Comparison of ENCODE assay signal across 1 cellular context in the genomic region with DNA sequence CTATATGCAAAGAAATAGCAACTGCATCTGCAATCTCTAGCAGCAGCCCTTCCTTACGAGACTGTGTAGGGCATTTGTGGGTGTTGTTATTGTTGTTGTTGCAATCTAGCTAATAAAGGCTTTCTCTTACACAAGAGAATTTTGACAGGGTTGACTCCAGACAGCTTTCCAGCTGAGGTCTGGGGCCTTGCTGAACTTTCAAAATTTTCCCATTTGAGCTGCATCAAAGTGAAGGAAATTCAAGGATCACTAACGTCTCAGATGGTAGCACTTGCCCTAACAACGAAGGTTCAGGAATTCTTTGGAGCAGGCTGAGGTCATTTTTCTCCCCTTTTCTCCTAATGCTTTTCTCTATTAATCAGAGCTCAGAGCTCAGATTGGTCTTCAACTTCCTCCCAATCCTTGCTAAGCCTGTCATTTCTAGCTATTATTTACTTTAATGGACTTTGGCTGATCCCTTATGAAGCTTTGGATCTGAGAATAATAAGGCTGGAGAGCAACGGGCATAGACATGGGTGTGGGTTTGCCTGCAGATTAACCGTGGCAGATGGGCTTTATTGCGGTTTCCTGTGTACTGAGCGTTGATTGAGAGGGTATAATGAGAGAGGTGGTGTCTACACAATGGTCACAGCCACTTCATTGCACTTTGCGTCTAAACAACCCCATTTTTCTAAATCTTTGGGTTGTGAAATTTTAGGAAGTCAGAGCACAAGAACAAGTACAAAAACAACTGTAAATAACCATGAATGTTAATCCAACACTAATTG.
TF ChIP-seq lines count a peak whose summit lies in the region.

No MANE protein-coding gene starts in this region.

TF ChIP-seq in SK-N-SH treated with all-trans-retinoic acid at 6 μM for 48 hours, 23 proteins besides CTCF, POLR2A, EP300 and RAD21 (continued from another document):
- TF ChIP-seq, protein P1, sequence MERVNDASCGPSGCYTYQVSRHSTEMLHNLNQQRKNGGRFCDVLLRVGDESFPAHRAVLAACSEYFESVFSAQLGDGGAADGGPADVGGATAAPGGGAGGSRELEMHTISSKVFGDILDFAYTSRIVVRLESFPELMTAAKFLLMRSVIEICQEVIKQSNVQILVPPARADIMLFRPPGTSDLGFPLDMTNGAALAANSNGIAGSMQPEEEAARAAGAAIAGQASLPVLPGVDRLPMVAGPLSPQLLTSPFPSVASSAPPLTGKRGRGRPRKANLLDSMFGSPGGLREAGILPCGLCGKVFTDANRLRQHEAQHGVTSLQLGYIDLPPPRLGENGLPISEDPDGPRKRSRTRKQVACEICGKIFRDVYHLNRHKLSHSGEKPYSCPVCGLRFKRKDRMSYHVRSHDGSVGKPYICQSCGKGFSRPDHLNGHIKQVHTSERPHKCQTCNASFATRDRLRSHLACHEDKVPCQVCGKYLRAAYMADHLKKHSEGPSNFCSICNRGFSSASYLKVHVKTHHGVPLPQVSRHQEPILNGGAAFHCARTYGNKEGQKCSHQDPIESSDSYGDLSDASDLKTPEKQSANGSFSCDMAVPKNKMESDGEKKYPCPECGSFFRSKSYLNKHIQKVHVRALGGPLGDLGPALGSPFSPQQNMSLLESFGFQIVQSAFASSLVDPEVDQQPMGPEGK (CRISPR knock-in tag; IDR thresholded peaks at IDR 0.05; ENCODE audit: borderline replicate concordance), result no peak
- TF ChIP-seq OSR1 (CRISPR knock-in tag; IDR thresholded peaks at IDR 0.05), result no peak
TF ChIP-seq in SK-N-SH treated with all-trans-retinoic acid at 6 μM for 48 hours: peak in this region for 0.
